8 cellular contexts compared by ENCODE assay signal in genomic region chr9:116549061-116549664, GRCh38.
DNase-seq lines count a peak whose midpoint lies in the region; ATAC-seq and TF ChIP-seq lines count a peak whose summit lies in the region.

No MANE protein-coding gene starts in this region.

- no peak overlapping the region for H3K27ac Mint-ChIP-seq in activated T-helper 17 cell treated with anti-CD3 and anti-CD28 coated beads, Interleukin-2, amount 50 U/mL, for 72 hours

- TF ChIP-seq CTCF in AG04449 (IDR thresholded peaks at IDR 0.05; ENCODE audit: insufficient read depth, low read length, missing control alignments) = no peak
- TF ChIP-seq CTCF in GM13976 (IDR thresholded peaks at IDR 0.05; ENCODE audit: borderline replicate concordance, control extremely low read depth, extremely low read depth, insufficient read depth, missing control alignments) = no peak

- H3K9me3 Mint-ChIP-seq in activated T-helper 17 cell treated with anti-CD3 and anti-CD28 coated beads, Interleukin-2, amount 50 U/mL, for 72 hours = no peaks in the 10 kb centered on the region

- H3K4me3 ChIP-seq in AG04449 (ENCODE audit: low read depth, low read length) (no peak overlapping the region), MG63 (no peak overlapping the region)

- POLR2A ChIA-PET in AG04449 (lab: Yijun Ruan, JAX) = interaction anchor here (0.6 kb wide), 2 partner anchors 23 to 649 kb away, joined by 3 read pairs; no protein-coding TSS in a partner anchor

- in situ Hi-C loops in GM13976 (cut with MboI; ENCODE audit: low sequenced_read_pairs, unreplicated experiment) = no loop called here

- DNase-seq in AG04449 (ENCODE audit: low read depth, low spot score) (peak; percentile 85), MG63 (peak; percentile 97), cerebellum (ENCODE audit: low spot score) (peak; percentile 74), medulla oblongata (ENCODE audit: extremely low spot score) (peak; percentile 47), NCI-H146 (lab: John Stamatoyannopoulos, UW) (no peak), GM13976 (ENCODE audit: low spot score) (no peak)

- H3K4me1 Mint-ChIP-seq in activated T-helper 17 cell treated with anti-CD3 and anti-CD28 coated beads, Interleukin-2, amount 50 U/mL, for 72 hours = no peaks in the 10 kb centered on the region

- CTCF ChIA-PET in AG04449 (lab: Yijun Ruan, JAX) = no interaction called here

- H3K4me3 Mint-ChIP-seq in activated T-helper 17 cell treated with anti-CD3 and anti-CD28 coated beads, Interleukin-2, amount 50 U/mL, for 72 hours = no peak overlapping the region

- no peaks in the 10 kb centered on the region for H3K36me3 ChIP-seq in MG63

- no peaks in the 10 kb centered on the region for H3K9me3 ChIP-seq in MG63

- ATAC-seq in GM21526 (IDR thresholded peaks at IDR 0.05; ENCODE audit: low FRiP score, unreplicated experiment) = no peak
- no peak for ATAC-seq in activated T-helper 17 cell treated with anti-CD3 and anti-CD28 coated beads, Interleukin-2, amount 50 U/mL, for 72 hours (replicated peaks)

- no peaks in the 10 kb centered on the region for H3K27me3 Mint-ChIP-seq in activated T-helper 17 cell treated with anti-CD3 and anti-CD28 coated beads, Interleukin-2, amount 50 U/mL, for 72 hours

- H3K36me3 Mint-ChIP-seq in activated T-helper 17 cell treated with anti-CD3 and anti-CD28 coated beads, Interleukin-2, amount 50 U/mL, for 72 hours (ENCODE audit: low read depth) = no peaks in the 10 kb centered on the region

- no peaks in the 10 kb centered on the region for H3K27me3 ChIP-seq in MG63

Comparison
In these comparisons a context has a peak if more than half of its experiments do, and no peak if none do; other contexts are left out.
1. DNase-seq: peak in AG04449 (single experiment), MG63 (single experiment), cerebellum (single experiment) and medulla oblongata (single experiment); none in NCI-H146 (single experiment) and GM13976 (single experiment).